In the genomic region with DNA sequence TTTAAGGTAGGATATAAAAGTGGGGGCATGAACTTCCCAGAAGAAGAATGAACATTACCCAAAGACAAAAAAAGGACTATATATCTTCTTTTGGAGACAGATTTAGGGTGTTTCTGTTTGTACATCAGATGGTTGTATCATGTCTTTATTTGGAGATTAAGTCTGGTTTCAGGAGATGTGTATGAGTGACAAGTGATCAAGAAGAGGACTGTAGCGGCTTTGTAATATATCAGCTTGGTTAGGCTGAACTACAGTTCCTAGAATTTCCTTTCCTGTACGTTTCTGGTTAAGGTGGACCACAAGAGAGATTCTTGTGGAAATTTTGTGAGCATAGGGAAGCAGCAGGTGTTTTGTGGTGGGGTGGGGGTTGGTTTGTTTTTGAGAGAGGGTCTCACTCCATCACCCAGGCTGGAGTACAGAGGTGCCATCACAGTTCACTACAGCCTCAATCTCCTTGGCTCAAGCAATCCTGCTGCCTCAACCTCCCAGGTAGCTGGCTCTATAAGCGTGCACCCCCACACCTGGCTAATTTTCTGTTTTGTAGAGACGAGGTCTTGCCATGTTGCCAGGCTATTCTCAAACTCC, we compare ENCODE assay signal across 28 cellular contexts.
"Had no signal": no experiment of that assay in that cellular context is flagged by ENCODE, and none has a peak within 500 bp of the region (broad histone marks: within the 10 kb centered on the region; RNA-seq: fewer than 3 reads in every experiment).

No MANE protein-coding gene starts in this region.

- H3K9me3 ChIP-seq: ovary, psoas muscle, right lobe of liver, sigmoid colon, stomach, thoracic aorta, thyroid gland, tibial nerve, upper lobe of left lung, uterus had no signal

- H3K27me3 ChIP-seq: neural progenitor cell, ovary, right lobe of liver, sigmoid colon, stomach, thyroid gland, tibial nerve, upper lobe of left lung, uterus had no signal

- H3K4me3 ChIP-seq: neural progenitor cell, ovary, psoas muscle, right lobe of liver, sigmoid colon, stomach, thoracic aorta, thyroid gland, tibial nerve, upper lobe of left lung, uterus had no signal

- H3K79me2 ChIP-seq: parathyroid adenoma had no signal

- H3K4me2 ChIP-seq: neural progenitor cell had no signal

- H3K4me1 ChIP-seq: neural progenitor cell, parathyroid adenoma, psoas muscle, right lobe of liver, sigmoid colon, stomach, thyroid gland, upper lobe of left lung, uterus had no signal

- H2AFZ ChIP-seq: neural progenitor cell, parathyroid adenoma had no signal

- H3K4me3 Mint-ChIP-seq: naive thymus-derived CD4-positive, alpha-beta T cell; natural killer cell; nephron; neural progenitor cell; stimulated activated effector memory CD8-positive, alpha-beta T cell treated with anti-CD3 and anti-CD28 coated beads, Interleukin-12 subunit alpha, Interleukin-12 subunit beta, amount 100 ng/mL, for 72 hours; stimulated activated naive B cell treated with anti-CD40 and anti-IgM and Interleukin-4, amounts not matched to agents 10 μg/mL and 1 μg/mL and 100 μg/mL, for 72 hours had no signal

- H3K27ac ChIP-seq: neural progenitor cell, ovary, parathyroid adenoma, psoas muscle, right lobe of liver, sigmoid colon, stomach, thoracic aorta, thyroid gland, tibial nerve, upper lobe of left lung, uterus had no signal

- H3K9me3 Mint-ChIP-seq: natural killer cell; nephron; neural progenitor cell; stimulated activated effector memory CD8-positive, alpha-beta T cell treated with anti-CD3 and anti-CD28 coated beads, Interleukin-12 subunit alpha, Interleukin-12 subunit beta, amount 100 ng/mL, for 72 hours had no signal

- DNase-seq: naive thymus-derived CD4-positive, alpha-beta T cell; natural killer cell; occipital lobe; ovary; posterior cingulate gyrus; psoas muscle; right cardiac atrium; right lobe of liver; sigmoid colon; small intestine; stimulated activated CD4-positive, alpha-beta T cell treated with anti-CD3 and anti-CD28 coated beads, Interleukin-15, amount 100 ng/mL, for 24 hours; stimulated activated CD4-positive, alpha-beta T cell treated with anti-CD3 and anti-CD28 coated beads, Interleukin-2, amount 100 ng/mL, for 24 hours; stimulated activated CD4-positive, alpha-beta T cell treated with anti-CD3 and anti-CD28 coated beads, Interleukin-2, amount 100 ng/mL, for 48 hours; stimulated activated CD4-positive, alpha-beta T cell treated with anti-CD3 and anti-CD28 coated beads, Interleukin-4, amount 100 ng/mL, for 24 hours; stimulated activated naive B cell treated with anti-CD40 and anti-IgM and Interleukin-4, amounts not matched to agents 10 μg/mL and 1 μg/mL and 100 μg/mL, for 72 hours; stimulated activated naive CD4-positive, alpha-beta T cell treated with Interleukin-2 at 50 U/mL for 16 hours; stomach; thyroid gland; trophoblast cell; upper lobe of left lung; uterus had no signal

- H3K36me3 ChIP-seq: neural progenitor cell, ovary, right lobe of liver, sigmoid colon, stomach, thoracic aorta, thyroid gland, tibial nerve, upper lobe of left lung, uterus had no signal

- H3K9ac ChIP-seq: neural progenitor cell, parathyroid adenoma had no signal

- H3K27ac Mint-ChIP-seq: naive thymus-derived CD4-positive, alpha-beta T cell; natural killer cell; nephron; neural progenitor cell; progenitor cell of endocrine pancreas; stimulated activated effector memory CD8-positive, alpha-beta T cell treated with anti-CD3 and anti-CD28 coated beads, Interleukin-12 subunit alpha, Interleukin-12 subunit beta, amount 100 ng/mL, for 72 hours; stimulated activated naive B cell treated with anti-CD40 and anti-IgM and Interleukin-4, amounts not matched to agents 10 μg/mL and 1 μg/mL and 100 μg/mL, for 72 hours had no signal

- ATAC-seq: naive thymus-derived CD4-positive, alpha-beta T cell; natural killer cell; psoas muscle; right cardiac atrium; right lobe of liver; stimulated activated effector memory CD8-positive, alpha-beta T cell treated with anti-CD3 and anti-CD28 coated beads, Interleukin-12 subunit alpha, Interleukin-12 subunit beta, amount 100 ng/mL, for 72 hours; stimulated activated naive B cell treated with anti-CD40 and anti-IgM and Interleukin-4, amounts not matched to agents 10 μg/mL and 1 μg/mL and 100 μg/mL, for 72 hours had no signal

- H3K4me1 Mint-ChIP-seq: natural killer cell; nephron; neural progenitor cell; stimulated activated effector memory CD8-positive, alpha-beta T cell treated with anti-CD3 and anti-CD28 coated beads, Interleukin-12 subunit alpha, Interleukin-12 subunit beta, amount 100 ng/mL, for 72 hours had no signal
